ENCODE assay signal across 31 cellular contexts in genomic region chr1:23722652-23723051, GRCh38. TPM values are rescaled to one million over a fixed set of nuclear protein-coding genes. Genes with fewer than 3 reads are reported as not detected.
DNase-seq lines count a peak whose midpoint lies in the region; FAIRE-seq and TF ChIP-seq lines count a peak whose summit lies in the region.
"Had no signal": no experiment of that assay in that cellular context is flagged by ENCODE, and none has a peak within 500 bp of the region (broad histone marks: within the 10 kb centered on the region; RNA-seq: fewer than 3 reads in every experiment).

No MANE protein-coding gene starts in this region.

- no peaks in the 10 kb centered on the region for H3K36me3 ChIP-seq in Peyer's patch
- H3K36me3 ChIP-seq: heart right ventricle, left ventricle myocardium inferior, sigmoid colon, suprapubic skin, upper lobe of left lung had no signal

- no peak for TF ChIP-seq POLR2A in Peyer's patch (IDR thresholded peaks at IDR 0.05)

- TF ChIP-seq CTCF in GM12865 (IDR thresholded peaks at IDR 0.05; ENCODE audit: insufficient read depth, low read depth, low read length, missing control alignments) (no peak), Peyer's patch (IDR thresholded peaks at IDR 0.05) (no peak), progenitor cell of endocrine pancreas (IDR thresholded peaks at IDR 0.05; ENCODE audit: unreplicated experiment) (no peak)

- H3K4me1 Mint-ChIP-seq in progenitor cell of endocrine pancreas (ENCODE audit: low read depth): peaks cover 9% of the 10 kb centered on the region
- H3K4me1 Mint-ChIP-seq: activated naive CD4-positive, alpha-beta T cell treated with anti-CD3 and anti-CD28 coated beads, Interleukin-2, amount 10 ng/mL, durations not matched to agents 7 days and 5 days had no signal

- no peak overlapping the region for H3K4me3 Mint-ChIP-seq in progenitor cell of endocrine pancreas (ENCODE audit: low read depth)
- H3K4me3 Mint-ChIP-seq: activated CD4-positive, alpha-beta memory T cell treated with anti-CD3 and anti-CD28 coated beads, Interleukin-2, amount 10 ng/mL, durations not matched to agents 7 days and 5 days; activated naive CD4-positive, alpha-beta T cell treated with anti-CD3 and anti-CD28 coated beads, Interleukin-2, amount 10 ng/mL, durations not matched to agents 7 days and 5 days; activated T-helper 1 cell treated with anti-CD3 and anti-CD28 coated beads, Interleukin-12 subunit alpha, Interleukin-12 subunit beta, Interleukin-2, Interleukin-4 antibody, amounts not matched to agents 30 ng/mL and 10 ng/mL and 1 ng/mL, durations not matched to agents 14 hours and 24 hours and 36 hours; stimulated activated effector memory CD8-positive, alpha-beta T cell treated with anti-CD3 and anti-CD28 coated beads, Interleukin-12 subunit alpha, Interleukin-12 subunit beta, amount 100 ng/mL, for 72 hours had no signal

- no peaks in the 10 kb centered on the region for H3K9me3 ChIP-seq in Peyer's patch
- H3K9me3 ChIP-seq: BLaER1 treated with 17β-estradiol and CSF1 and Interleukin-3, amounts not matched to agents 10 nM and 100 nM; heart right ventricle; left ventricle myocardium inferior; psoas muscle; sigmoid colon; SK-N-SH; suprapubic skin; upper lobe of left lung had no signal

- H3K27ac Mint-ChIP-seq in progenitor cell of endocrine pancreas: peak overlapping the region; percentile 21
- H3K27ac Mint-ChIP-seq: activated CD4-positive, alpha-beta memory T cell treated with anti-CD3 and anti-CD28 coated beads, Interleukin-2, amount 10 ng/mL, durations not matched to agents 7 days and 5 days; activated naive CD4-positive, alpha-beta T cell treated with anti-CD3 and anti-CD28 coated beads, Interleukin-2, amount 10 ng/mL, durations not matched to agents 7 days and 5 days; activated T-helper 1 cell treated with anti-CD3 and anti-CD28 coated beads, Interleukin-12 subunit alpha, Interleukin-12 subunit beta, Interleukin-2, Interleukin-4 antibody, amounts not matched to agents 30 ng/mL and 10 ng/mL and 1 ng/mL, durations not matched to agents 14 hours and 24 hours and 36 hours; stimulated activated effector memory CD8-positive, alpha-beta T cell treated with anti-CD3 and anti-CD28 coated beads, Interleukin-12 subunit alpha, Interleukin-12 subunit beta, amount 100 ng/mL, for 72 hours had no signal

- no peaks in the 10 kb centered on the region for H3K9me3 Mint-ChIP-seq in progenitor cell of endocrine pancreas (ENCODE audit: low read depth)
- H3K9me3 Mint-ChIP-seq: activated CD4-positive, alpha-beta memory T cell treated with anti-CD3 and anti-CD28 coated beads, Interleukin-2, amount 10 ng/mL, durations not matched to agents 7 days and 5 days; activated naive CD4-positive, alpha-beta T cell treated with anti-CD3 and anti-CD28 coated beads, Interleukin-2, amount 10 ng/mL, durations not matched to agents 7 days and 5 days; activated T-helper 1 cell treated with anti-CD3 and anti-CD28 coated beads, Interleukin-12 subunit alpha, Interleukin-12 subunit beta, Interleukin-2, Interleukin-4 antibody, amounts not matched to agents 30 ng/mL and 10 ng/mL and 1 ng/mL, durations not matched to agents 14 hours and 24 hours and 36 hours; stimulated activated effector memory CD8-positive, alpha-beta T cell treated with anti-CD3 and anti-CD28 coated beads, Interleukin-12 subunit alpha, Interleukin-12 subunit beta, amount 100 ng/mL, for 72 hours had no signal

- DNase-seq in GM12865 (ENCODE audit: low read depth) (peak; percentile 85), GM19239 (ENCODE audit: insufficient read length, low spot score) (no peak), Peyer's patch (peak in 2 of 3 donors; percentile 67 to 69), progenitor cell of endocrine pancreas (ENCODE audit: low spot score, unreplicated experiment) (no peak), middle frontal gyrus (ENCODE audit: extremely low spot score, low spot score) (no peak), cerebellar cortex (ENCODE audit: low spot score) (no peak)
- no peak for DNase-seq in NK-92 treated with Interleukin-12 subunit alpha and Interleukin-12 subunit beta, amount 100 ng/mL, for 24 hours (lab: John Stamatoyannopoulos, UW)
- no peak for DNase-seq in activated CD4-positive, alpha-beta T cell treated with anti-CD3 and anti-CD28 coated beads, Interleukin-2, amount 50 U/mL, for 1 hour
- DNase-seq: activated CD4-positive, alpha-beta memory T cell treated with anti-CD3 and anti-CD28 coated beads, Interleukin-2, amount 10 ng/mL, durations not matched to agents 7 days and 5 days; activated CD8-positive, alpha-beta memory T cell treated with anti-CD3 and anti-CD28 coated beads, Interleukin-2, amount 50 U/mL, for 4 hours; activated naive CD4-positive, alpha-beta T cell treated with anti-CD3 and anti-CD28 coated beads, Interleukin-2, amount 10 ng/mL, durations not matched to agents 7 days and 5 days; amniotic stem cell; DMS153; foreskin melanocyte; H7; heart right ventricle; left ventricle myocardium inferior; mesendoderm; NCI-H1694; NCI-H446 treated with DMSO at 0.1 percent for 48 hours; nucleus accumbens; PC-3; psoas muscle; sigmoid colon; SK-N-SH; upper lobe of left lung had no signal

- H3K27me3 ChIP-seq in Peyer's patch: no peaks in the 10 kb centered on the region
- H3K27me3 ChIP-seq: BLaER1 treated with 17β-estradiol and CSF1 and Interleukin-3, amounts not matched to agents 10 nM and 100 nM; heart right ventricle; sigmoid colon; suprapubic skin; upper lobe of left lung had no signal

- H3K4me3 ChIP-seq in GM12865 (ENCODE audit: low read depth, low read length) (peak overlapping the region; percentile 15), Peyer's patch (no peak overlapping the region)
- H3K4me3 ChIP-seq: BLaER1 treated with 17β-estradiol and CSF1 and Interleukin-3, amounts not matched to agents 10 nM and 100 nM; heart right ventricle; left ventricle myocardium inferior; psoas muscle; sigmoid colon; suprapubic skin; upper lobe of left lung had no signal

- peaks cover 0 to 20% (median 1%) of the 10 kb centered on the region in 4 donors for H3K4me1 ChIP-seq in Peyer's patch

- H3K27ac ChIP-seq in Peyer's patch: peak overlapping the region in 2 of 4 donors; percentile 27 to 76
- H3K27ac ChIP-seq: BLaER1 treated with 17β-estradiol and CSF1 and Interleukin-3, amounts not matched to agents 10 nM and 100 nM; heart right ventricle; left ventricle myocardium inferior; psoas muscle; sigmoid colon; suprapubic skin; upper lobe of left lung had no signal

- no peaks in the 10 kb centered on the region for H3K27me3 Mint-ChIP-seq in progenitor cell of endocrine pancreas
- H3K27me3 Mint-ChIP-seq: activated CD4-positive, alpha-beta memory T cell treated with anti-CD3 and anti-CD28 coated beads, Interleukin-2, amount 10 ng/mL, durations not matched to agents 7 days and 5 days; activated naive CD4-positive, alpha-beta T cell treated with anti-CD3 and anti-CD28 coated beads, Interleukin-2, amount 10 ng/mL, durations not matched to agents 7 days and 5 days had no signal

- peaks cover 4% of the 10 kb centered on the region for H3K36me3 Mint-ChIP-seq in progenitor cell of endocrine pancreas (ENCODE audit: insufficient read depth)
- H3K36me3 Mint-ChIP-seq: activated naive CD4-positive, alpha-beta T cell treated with anti-CD3 and anti-CD28 coated beads, Interleukin-2, amount 10 ng/mL, durations not matched to agents 7 days and 5 days; stimulated activated effector memory CD8-positive, alpha-beta T cell treated with anti-CD3 and anti-CD28 coated beads, Interleukin-12 subunit alpha, Interleukin-12 subunit beta, amount 100 ng/mL, for 72 hours had no signal

- FAIRE-seq in GM19239 (lab: Jason Lieb, UNC): peak; percentile 62
- FAIRE-seq: keratinocyte had no signal

RNA-seq across cellular contexts. Expression of gene ELOA, which starts 20.6 kb away (rescaled TPM):
- total RNA-seq in Peyer's patch: 10 to 100 TPM; 26.3 to 43.7 (median 31.2) TPM
- 37.5 and 40.8 TPM in 2 replicates for total RNA-seq in progenitor cell of endocrine pancreas

RNA-seq across cellular contexts. Expression of gene RPL11, which starts 31.0 kb away (rescaled TPM):
- total RNA-seq in Peyer's patch (100 to 1,000 TPM; 339 to 882 (median 437) TPM), progenitor cell of endocrine pancreas (1,136 and 1,157 TPM in 2 replicates)

RNA-seq across cellular contexts. Expression of gene PITHD1, which starts 55.6 kb away (rescaled TPM):
- total RNA-seq in Peyer's patch (10 to 100 TPM; 19.4 to 47.0 (median 30.1) TPM), progenitor cell of endocrine pancreas (52.8 and 53.8 TPM in 2 replicates)

Comparison
In these comparisons a context has a peak if more than half of its experiments do, and no peak if none do; other contexts are left out.
1. DNase-seq: peak in GM12865 (single experiment) and Peyer's patch (2 of 3); none in GM19239 (single experiment), progenitor cell of endocrine pancreas (single experiment), middle frontal gyrus (single experiment), NK-92 treated with Interleukin-12 subunit alpha and Interleukin-12 subunit beta, amount 100 ng/mL, for 24 hours (single experiment), activated CD4-positive, alpha-beta T cell treated with anti-CD3 and anti-CD28 coated beads, Interleukin-2, amount 50 U/mL, for 1 hour (single experiment) and cerebellar cortex (single experiment).